8 cellular contexts compared by ENCODE assay signal in genomic region chr6:34196116-34196832, GRCh38. TPM values are rescaled to one million over a fixed set of nuclear protein-coding genes. Genes with fewer than 3 reads are reported as not detected.
DNase-seq lines count a peak whose midpoint lies in the region; ATAC-seq lines count a peak whose summit lies in the region.

No MANE protein-coding gene starts in this region.

- H3K36me3 Mint-ChIP-seq in activated CD8-positive, alpha-beta T cell treated with anti-CD3 and anti-CD28 coated beads, Interleukin-2, amount 10 ng/mL, durations not matched to agents 7 days and 5 days (ENCODE audit: low read depth) = no peaks in the 10 kb centered on the region

- no peaks in the 10 kb centered on the region for H3K27me3 ChIP-seq in mesendoderm (ENCODE audit: insufficient read depth, low read length, poor library complexity)

- DNase-seq in GM04504 (ENCODE audit: low read depth) (peak; percentile 38), NCI-H69 (lab: John Stamatoyannopoulos, UW) (peak; percentile 85), mesendoderm (peak; percentile 51)
- peak; percentile 89 for DNase-seq in activated CD8-positive, alpha-beta T cell treated with anti-CD3 and anti-CD28 coated beads, Interleukin-2, amount 10 ng/mL, durations not matched to agents 7 days and 5 days
- DNase-seq in effector CD8-positive, alpha-beta T cell (lab: John Stamatoyannopoulos, UW) = peak; percentile 85
- DNase-seq in stimulated activated CD8-positive, alpha-beta memory T cell treated with anti-CD3 and anti-CD28 coated beads, Interleukin-12 subunit alpha, Interleukin-12 subunit beta, amount 100 ng/mL, for 1 hour (ENCODE audit: low read depth) = peak; percentile 84

- no peak overlapping the region for H2BK5ac ChIP-seq in mesendoderm (ENCODE audit: low read length)

- H4K8ac ChIP-seq in mesendoderm (ENCODE audit: low read depth, low read length) = no peak overlapping the region

- H2BK120ac ChIP-seq in mesendoderm (ENCODE audit: low read depth, low read length) = no peak overlapping the region

- H3K4ac ChIP-seq in mesendoderm (ENCODE audit: low read depth, low read length) = no peak overlapping the region

- peak overlapping the region; percentile 81 for H3K56ac ChIP-seq in mesendoderm (ENCODE audit: low read length)

- H3K4me1 Mint-ChIP-seq in activated CD8-positive, alpha-beta T cell treated with anti-CD3 and anti-CD28 coated beads, Interleukin-2, amount 10 ng/mL, durations not matched to agents 7 days and 5 days (ENCODE audit: low read depth) = peaks cover 7% of the 10 kb centered on the region

- no peaks in the 10 kb centered on the region for H3K79me2 ChIP-seq in mesendoderm (ENCODE audit: control insufficient read depth, insufficient read depth, low read length)

- POLR2A ChIA-PET in activated CD8-positive, alpha-beta T cell treated with anti-CD3 and anti-CD28 coated beads, Interleukin-2, amount 10 ng/mL, durations not matched to agents 7 days and 5 days (lab: Charles Lee) = interaction anchor here (0.6 to 2.1 kb wide), 4 partner anchors 14 to 219 kb away, joined by 3 to 10 read pairs (median 8); partner anchors contain the start of genes HMGA1 and SMIM29

- no peaks in the 10 kb centered on the region for H3K79me1 ChIP-seq in mesendoderm (ENCODE audit: low read length)

- H2AK5ac ChIP-seq in mesendoderm (ENCODE audit: low read length) = no peak overlapping the region

- no peaks in the 10 kb centered on the region for H3K36me3 ChIP-seq in mesendoderm (ENCODE audit: control insufficient read depth, insufficient read depth, low read length)

- H3K4me2 ChIP-seq in mesendoderm (ENCODE audit: low read length) = peak overlapping the region; percentile 53

- H3K18ac ChIP-seq in mesendoderm (ENCODE audit: low read length) = no peak overlapping the region

- peak overlapping the region; percentile 39 for H3K27ac Mint-ChIP-seq in activated CD8-positive, alpha-beta T cell treated with anti-CD3 and anti-CD28 coated beads, Interleukin-2, amount 10 ng/mL, durations not matched to agents 7 days and 5 days

- no peak overlapping the region for H2BK15ac ChIP-seq in mesendoderm (replicated peaks; ENCODE audit: low read depth)

- H4K5ac ChIP-seq in mesendoderm (ENCODE audit: low read length) = no peak overlapping the region

- H3K4me3 ChIP-seq in mesendoderm (ENCODE audit: low read length) = no peak overlapping the region

- ATAC-seq in HG02678 (IDR thresholded peaks at IDR 0.05; ENCODE audit: unreplicated experiment) (peak; percentile 76), GM19455 (IDR thresholded peaks at IDR 0.05; ENCODE audit: unreplicated experiment) (no peak)
- peak; percentile 99 for ATAC-seq in activated CD8-positive, alpha-beta T cell treated with anti-CD3 and anti-CD28 coated beads, Interleukin-2, amount 10 ng/mL, durations not matched to agents 7 days and 5 days

- no peak overlapping the region for H3K27ac ChIP-seq in mesendoderm (ENCODE audit: low read depth, low read length)

- no peaks in the 10 kb centered on the region for H3K4me1 ChIP-seq in mesendoderm (ENCODE audit: control insufficient read depth, low read depth, low read length)

- peaks cover 13% of the 10 kb centered on the region for H3K27me3 Mint-ChIP-seq in activated CD8-positive, alpha-beta T cell treated with anti-CD3 and anti-CD28 coated beads, Interleukin-2, amount 10 ng/mL, durations not matched to agents 7 days and 5 days (ENCODE audit: low read depth)

- no peaks in the 10 kb centered on the region for H3K9me3 Mint-ChIP-seq in activated CD8-positive, alpha-beta T cell treated with anti-CD3 and anti-CD28 coated beads, Interleukin-2, amount 10 ng/mL, durations not matched to agents 7 days and 5 days (ENCODE audit: insufficient read depth)

- peak overlapping the region; percentile 75 for H3K4me3 Mint-ChIP-seq in activated CD8-positive, alpha-beta T cell treated with anti-CD3 and anti-CD28 coated beads, Interleukin-2, amount 10 ng/mL, durations not matched to agents 7 days and 5 days

- CTCF ChIA-PET in activated CD8-positive, alpha-beta T cell treated with anti-CD3 and anti-CD28 coated beads, Interleukin-2, amount 10 ng/mL, durations not matched to agents 7 days and 5 days (lab: Charles Lee) = interaction anchor here (0.7 to 3.3 kb wide), 36 partner anchors 8 to 485 kb away, joined by 3 to 51 read pairs (median 4); partner anchors contain the start of genes SMIM29 and UQCC2

- WGBS in mesendoderm (ENCODE audit: extremely low coverage, insufficient coverage, low lambda C conversion rate) = no CpG with 5 or more reads among the region's 54 CpGs

- H3K9ac ChIP-seq in mesendoderm (ENCODE audit: low read length) = peak overlapping the region; percentile 52

- H3K23ac ChIP-seq in mesendoderm (ENCODE audit: low read length) = no peak overlapping the region

RNA-seq across cellular contexts. Expression of gene HMGA1, which starts 40.4 kb away (rescaled TPM):
- 100 to 1,000 TPM; 300 to 308 TPM for total RNA-seq in activated CD8-positive, alpha-beta T cell treated with anti-CD3 and anti-CD28 coated beads, Interleukin-2, amount 10 ng/mL, durations not matched to agents 7 days and 5 days
- polyA plus RNA-seq in mesendoderm (2013, experiment 1 of 2) = 3,300 TPM
- 3,237 TPM for polyA plus RNA-seq in mesendoderm (2013, experiment 2 of 2)

RNA-seq across cellular contexts. Expression of gene GRM4, which starts 50.4 kb away (rescaled TPM):
- not detected for total RNA-seq in activated CD8-positive, alpha-beta T cell treated with anti-CD3 and anti-CD28 coated beads, Interleukin-2, amount 10 ng/mL, durations not matched to agents 7 days and 5 days
- polyA plus RNA-seq in mesendoderm (2013, experiment 1 of 2) = 26.7 TPM
- polyA plus RNA-seq in mesendoderm (2013, experiment 2 of 2) = 26.5 TPM

RNA-seq across cellular contexts. Expression of gene SMIM29, which starts 52.5 kb away (rescaled TPM):
- total RNA-seq in activated CD8-positive, alpha-beta T cell treated with anti-CD3 and anti-CD28 coated beads, Interleukin-2, amount 10 ng/mL, durations not matched to agents 7 days and 5 days = 10 to 100 TPM; 21.3 to 26.7 TPM
- polyA plus RNA-seq in mesendoderm (2013, experiment 1 of 2) = 4.7 TPM
- polyA plus RNA-seq in mesendoderm (2013, experiment 2 of 2) = 4.6 TPM

Comparison
In these comparisons a context has a peak if more than half of its experiments do, and no peak if none do; other contexts are left out.
1. DNase-seq: peak in every context shown above with its lines; median percentile 89 in activated CD8-positive, alpha-beta T cell treated with anti-CD3 and anti-CD28 coated beads, Interleukin-2, amount 10 ng/mL, durations not matched to agents 7 days and 5 days; 85 in NCI-H69; 85 in effector CD8-positive, alpha-beta T cell; 84 in stimulated activated CD8-positive, alpha-beta memory T cell treated with anti-CD3 and anti-CD28 coated beads, Interleukin-12 subunit alpha, Interleukin-12 subunit beta, amount 100 ng/mL, for 1 hour; 51 in mesendoderm; 38 in GM04504.